Comparison of ENCODE assay signal across 1 cellular context in the genomic region with DNA sequence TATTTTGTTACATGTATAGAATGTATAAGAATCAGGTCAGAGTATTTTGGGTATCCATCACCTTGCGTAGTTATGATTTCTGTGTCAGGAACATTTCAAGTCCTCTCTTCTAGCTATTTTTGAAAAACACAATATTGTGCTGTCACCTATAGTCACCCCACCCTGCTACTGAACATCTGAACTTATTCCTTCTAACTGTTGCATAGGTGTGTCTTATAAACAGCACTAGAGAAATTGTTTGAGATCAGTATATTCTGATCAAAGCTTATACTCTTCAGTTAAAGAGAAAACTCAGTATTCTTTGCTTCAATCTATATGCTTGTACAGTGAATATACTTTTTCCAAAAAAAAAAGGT.
TF ChIP-seq lines count a peak whose summit lies in the region.

No MANE protein-coding gene starts in this region.

TF ChIP-seq in GM12878, 131 proteins besides CTCF, POLR2A, EP300 and RAD21 (continued from another document):
- TF ChIP-seq ZBTB33 (IDR thresholded peaks at IDR 0.05): no peak
- no peak for TF ChIP-seq CBFB (IDR thresholded peaks at IDR 0.05; ENCODE audit: low read depth)
- TF ChIP-seq KDM1A (IDR thresholded peaks at IDR 0.05; ENCODE audit: borderline replicate concordance): no peak
- TF ChIP-seq ZNF592 (IDR thresholded peaks at IDR 0.05): no peak
- TF ChIP-seq ZZZ3 (IDR thresholded peaks at IDR 0.05; ENCODE audit: control insufficient read depth, insufficient read length, low read depth): no peak
- no peak for TF ChIP-seq SP1 (IDR thresholded peaks at IDR 0.05; ENCODE audit: low read depth, low read length)
- TF ChIP-seq PML (IDR thresholded peaks at IDR 0.05; ENCODE audit: low read length): no peak
- TF ChIP-seq ZBTB4 (CRISPR knock-in tag; IDR thresholded peaks at IDR 0.05): no peak
- no peak for TF ChIP-seq CHD2 (IDR thresholded peaks at IDR 0.05; ENCODE audit: borderline replicate concordance, low read depth, low read length)
- no peak for TF ChIP-seq SMARCA5 (IDR thresholded peaks at IDR 0.05)
- TF ChIP-seq ZNF217 (IDR thresholded peaks at IDR 0.05): no peak
- TF ChIP-seq, protein P1, sequence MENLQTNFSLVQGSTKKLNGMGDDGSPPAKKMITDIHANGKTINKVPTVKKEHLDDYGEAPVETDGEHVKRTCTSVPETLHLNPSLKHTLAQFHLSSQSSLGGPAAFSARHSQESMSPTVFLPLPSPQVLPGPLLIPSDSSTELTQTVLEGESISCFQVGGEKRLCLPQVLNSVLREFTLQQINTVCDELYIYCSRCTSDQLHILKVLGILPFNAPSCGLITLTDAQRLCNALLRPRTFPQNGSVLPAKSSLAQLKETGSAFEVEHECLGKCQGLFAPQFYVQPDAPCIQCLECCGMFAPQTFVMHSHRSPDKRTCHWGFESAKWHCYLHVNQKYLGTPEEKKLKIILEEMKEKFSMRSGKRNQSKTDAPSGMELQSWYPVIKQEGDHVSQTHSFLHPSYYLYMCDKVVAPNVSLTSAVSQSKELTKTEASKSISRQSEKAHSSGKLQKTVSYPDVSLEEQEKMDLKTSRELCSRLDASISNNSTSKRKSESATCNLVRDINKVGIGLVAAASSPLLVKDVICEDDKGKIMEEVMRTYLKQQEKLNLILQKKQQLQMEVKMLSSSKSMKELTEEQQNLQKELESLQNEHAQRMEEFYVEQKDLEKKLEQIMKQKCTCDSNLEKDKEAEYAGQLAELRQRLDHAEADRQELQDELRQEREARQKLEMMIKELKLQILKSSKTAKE (IDR thresholded peaks at IDR 0.05; ENCODE audit: low read depth, poor library complexity, severe bottlenecking): no peak
- no peak for TF ChIP-seq SRF (IDR thresholded peaks at IDR 0.05; ENCODE audit: low read depth in 2 of 2, low read length in 2 of 2)
- TF ChIP-seq, protein P2, sequence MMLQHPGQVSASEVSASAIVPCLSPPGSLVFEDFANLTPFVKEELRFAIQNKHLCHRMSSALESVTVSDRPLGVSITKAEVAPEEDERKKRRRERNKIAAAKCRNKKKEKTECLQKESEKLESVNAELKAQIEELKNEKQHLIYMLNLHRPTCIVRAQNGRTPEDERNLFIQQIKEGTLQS (IDR thresholded peaks at IDR 0.05; ENCODE audit: borderline replicate concordance, extremely low read depth, low read depth, low read length): no peak
- no peak for TF ChIP-seq TBL1XR1 (IDR thresholded peaks at IDR 0.05; ENCODE audit: low read depth, low read length)
- no peak for TF ChIP-seq EGR1 (IDR thresholded peaks at IDR 0.05; ENCODE audit: borderline replicate concordance in 1 of 2, low read depth in 2 of 2, low read length in 2 of 2)
TF ChIP-seq in GM12878: peak in this region for 0.
